Comparison of ENCODE assay signal across 10 cellular contexts in the genomic region with DNA sequence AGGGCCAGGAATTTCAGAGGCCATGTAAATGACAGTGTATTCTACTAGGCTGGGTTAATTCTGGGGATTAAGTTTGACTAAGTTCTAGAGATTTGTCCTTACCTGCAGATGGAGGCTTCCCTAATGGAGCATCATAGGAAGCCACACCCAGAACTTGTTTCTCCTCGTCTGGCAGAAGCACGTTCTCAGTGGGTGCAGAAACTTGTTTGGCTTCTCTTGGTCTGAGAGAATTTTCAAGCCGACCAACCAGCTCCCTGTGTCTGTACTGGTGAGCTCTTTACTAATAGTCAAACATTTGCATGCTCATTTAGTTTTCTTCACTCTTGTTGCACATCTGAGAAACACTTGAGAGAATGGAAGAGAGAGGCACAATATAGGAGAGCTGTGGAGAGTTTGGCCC. TPM values are rescaled to one million over a fixed set of nuclear protein-coding genes. Genes with fewer than 3 reads are reported as not detected.
DNase-seq lines count a peak whose midpoint lies in the region; ATAC-seq and TF ChIP-seq lines count a peak whose summit lies in the region.
"Had no signal": no experiment of that assay in that cellular context is flagged by ENCODE, and none has a peak within 500 bp of the region (broad histone marks: within the 10 kb centered on the region; RNA-seq: fewer than 3 reads in every experiment).

No MANE protein-coding gene starts in this region.

- peak overlapping the region; percentile 86 for H3K4me3 ChIP-seq in Karpas-422 (ENCODE audit: low read length)
- peak overlapping the region; percentile 100 for H3K4me3 ChIP-seq in endocrine pancreas (ENCODE audit: control insufficient read depth, insufficient read depth, low read length)
- no peak overlapping the region for H3K4me3 ChIP-seq in stomach

- intact Hi-C loops in activated CD4-positive, alpha-beta T cell treated with anti-CD3 and anti-CD28 coated beads for 36 hours (cut with DNase I, micrococcal nuclease), result loop anchor here in 1 of 2 experiments (2.0 kb wide), 1 partner anchor 49 kb away; no protein-coding TSS in a partner anchor
- intact Hi-C loops in stomach (cut with DNase I; ENCODE audit: low total_unique reads), result no loop called here

- no peak for TF ChIP-seq EP300 in stomach (IDR thresholded peaks at IDR 0.05)

- 50 to 73% (median 66%) methylated on average over 3 of the region's 3 CpGs for WGBS in stomach, 5 donors

- no peak for TF ChIP-seq CTCF in stomach (IDR thresholded peaks at IDR 0.05)

- H3K9ac ChIP-seq in Karpas-422 (ENCODE audit: low read length) (peak overlapping the region; percentile 84), endocrine pancreas (ENCODE audit: control insufficient read depth, insufficient read depth, low read length) (no peak overlapping the region)

- H3K27me3 Mint-ChIP-seq in activated CD4-positive, alpha-beta T cell treated with anti-CD3 and anti-CD28 coated beads for 36 hours, result no peaks in the 10 kb centered on the region

- H3K27ac ChIP-seq in Karpas-422 (ENCODE audit: low read length) (peak overlapping the region; percentile 87), stomach (peak overlapping the region in 4 of 5 donors; percentile 86 to 95 (median 94))

- CTCF ChIA-PET in activated CD4-positive, alpha-beta T cell treated with anti-CD3 and anti-CD28 coated beads for 36 hours (lab: Charles Lee), result interaction anchor here (1.1 to 3.7 kb wide), 5 partner anchors 11 to 83 kb away, joined by 3 to 18 read pairs (median 8); a partner anchor contains a TSS

- H3K4me3 Mint-ChIP-seq in activated CD4-positive, alpha-beta T cell treated with anti-CD3 and anti-CD28 coated beads for 36 hours, result peak overlapping the region; percentile 83

- H3K79me2 ChIP-seq in Karpas-422 (ENCODE audit: low read length), result peaks cover 30% of the 10 kb centered on the region

- H3K4me1 Mint-ChIP-seq in activated CD4-positive, alpha-beta T cell treated with anti-CD3 and anti-CD28 coated beads for 36 hours, result peaks cover 26% of the 10 kb centered on the region

- peak overlapping the region; percentile 98 for H3K4me2 ChIP-seq in Karpas-422 (ENCODE audit: low read depth, low read length, poor library complexity, severe bottlenecking)

- no peaks in the 10 kb centered on the region for H4K20me1 ChIP-seq in Karpas-422 (ENCODE audit: insufficient read depth, low read depth, low read length)

- POLR2A ChIA-PET in activated CD4-positive, alpha-beta T cell treated with anti-CD3 and anti-CD28 coated beads for 36 hours (lab: Charles Lee), result interaction anchor here (1.2 kb wide), 1 partner anchor 13 kb away, joined by 4 read pairs; no protein-coding TSS in a partner anchor

- no peaks in the 10 kb centered on the region for H3K27me3 ChIP-seq in Karpas-422 (ENCODE audit: low read length)
- no peaks in the 10 kb centered on the region for H3K27me3 ChIP-seq in endocrine pancreas (ENCODE audit: control insufficient read depth, insufficient read depth, low read length)
- H3K27me3 ChIP-seq in stomach, result no peaks in the 10 kb centered on the region

- H3K9me3 Mint-ChIP-seq in activated CD4-positive, alpha-beta T cell treated with anti-CD3 and anti-CD28 coated beads for 36 hours (ENCODE audit: low read depth), result no peaks in the 10 kb centered on the region

- no peaks in the 10 kb centered on the region for H3K36me3 Mint-ChIP-seq in activated CD4-positive, alpha-beta T cell treated with anti-CD3 and anti-CD28 coated beads for 36 hours (ENCODE audit: low read depth)

- H3K9me3 ChIP-seq in Karpas-422 (ENCODE audit: low read length) (no peaks in the 10 kb centered on the region), endocrine pancreas (ENCODE audit: control insufficient read depth, low read length) (no peaks in the 10 kb centered on the region), stomach (no peaks in the 10 kb centered on the region)
- H3K9me3 ChIP-seq: A549 had no signal

- H3K4me1 ChIP-seq in Karpas-422 (ENCODE audit: low read length), result peaks cover 65% of the 10 kb centered on the region
- H3K4me1 ChIP-seq in endocrine pancreas (ENCODE audit: control insufficient read depth, insufficient read depth, low read length), result peaks cover 4% of the 10 kb centered on the region
- peaks cover 0 to 45% (median 17%) of the 10 kb centered on the region in 4 donors for H3K4me1 ChIP-seq in stomach
- H3K4me1 ChIP-seq: A549 had no signal

- peak overlapping the region; percentile 47 for H3K27ac Mint-ChIP-seq in activated CD4-positive, alpha-beta T cell treated with anti-CD3 and anti-CD28 coated beads for 36 hours

- peak overlapping the region; percentile 86 for H2AFZ ChIP-seq in Karpas-422 (ENCODE audit: low read length)

- no peak for TF ChIP-seq POLR2A in stomach (IDR thresholded peaks at IDR 0.05)

- no peak for ATAC-seq in activated CD4-positive, alpha-beta T cell treated with anti-CD3 and anti-CD28 coated beads for 36 hours

- DNase-seq in activated CD4-positive, alpha-beta T cell treated with anti-CD3 and anti-CD28 coated beads for 36 hours, result no peak
- DNase-seq in activated CD4-positive, alpha-beta T cell treated with anti-CD3 and anti-CD28 coated beads, Interleukin-2, amount 50 U/mL, for 1 hour, result no peak
- DNase-seq in Karpas-422 (peak; percentile 78), stomach (no peak), superior temporal gyrus (ENCODE audit: extremely low spot score) (no peak), epidermal melanocyte (ENCODE audit: insufficient read length, low spot score) (no peak), NCI-H446 treated with DMSO at 0.1 percent for 48 hours (lab: John Stamatoyannopoulos, UW) (no peak)
- DNase-seq: KG1 had no signal

- H3K9me2 ChIP-seq in Karpas-422 (replicated peaks; ENCODE audit: insufficient read depth, low read length), result no peaks in the 10 kb centered on the region

- H3K36me3 ChIP-seq in Karpas-422 (ENCODE audit: insufficient read depth, low read length), result no peaks in the 10 kb centered on the region
- H3K36me3 ChIP-seq in endocrine pancreas (ENCODE audit: control insufficient read depth, insufficient read depth, low read length), result no peaks in the 10 kb centered on the region
- H3K36me3 ChIP-seq in stomach, result no peaks in the 10 kb centered on the region

RNA-seq across cellular contexts. Expression of a gene that starts 0.9 kb away (rescaled TPM):
- 1 to 10 TPM; 2.5 to 2.8 TPM for total RNA-seq in activated CD4-positive, alpha-beta T cell treated with anti-CD3 and anti-CD28 coated beads for 36 hours
- total RNA-seq in Karpas-422 (2014; rRNA removed; shearing (Covaris generic); ENCODE audit: low replicate concordance), result 18.9 and 27.4 TPM in 2 replicates
- 10 to 100 TPM in 3 of 5 donors, 1 to 10 TPM in 2; 4.6 to 72.9 (median 20.9) TPM for total RNA-seq in stomach
- polyA plus RNA-seq in stomach, result 1 to 10 TPM; 1.5 to 4.9 (median 2.2) TPM

RNA-seq across cellular contexts. Expression of a gene that starts 20.7 kb away (rescaled TPM):
- 10 to 100 TPM; 15.0 to 26.5 TPM for total RNA-seq in activated CD4-positive, alpha-beta T cell treated with anti-CD3 and anti-CD28 coated beads for 36 hours
- 25.4 and 94.5 TPM in 2 replicates for total RNA-seq in Karpas-422 (2014; rRNA removed; shearing (Covaris generic); ENCODE audit: low replicate concordance)
- 10 to 100 TPM in 2 of 5 donors, 1 to 10 TPM in 2, not detected in 1; 2.6 to 11.9 (median 9.7) TPM for total RNA-seq in stomach
- 10 to 100 TPM; 11.8 to 25.1 (median 23.7) TPM for polyA plus RNA-seq in stomach

Comparison
In these comparisons a context has a peak if more than half of its experiments do, and no peak if none do; other contexts are left out.
1. H3K4me3 ChIP-seq: peak in Karpas-422 (single experiment) and endocrine pancreas (single experiment); none in stomach (0 of 4).